ENCODE assay signal across 8 cellular contexts in the genomic region with DNA sequence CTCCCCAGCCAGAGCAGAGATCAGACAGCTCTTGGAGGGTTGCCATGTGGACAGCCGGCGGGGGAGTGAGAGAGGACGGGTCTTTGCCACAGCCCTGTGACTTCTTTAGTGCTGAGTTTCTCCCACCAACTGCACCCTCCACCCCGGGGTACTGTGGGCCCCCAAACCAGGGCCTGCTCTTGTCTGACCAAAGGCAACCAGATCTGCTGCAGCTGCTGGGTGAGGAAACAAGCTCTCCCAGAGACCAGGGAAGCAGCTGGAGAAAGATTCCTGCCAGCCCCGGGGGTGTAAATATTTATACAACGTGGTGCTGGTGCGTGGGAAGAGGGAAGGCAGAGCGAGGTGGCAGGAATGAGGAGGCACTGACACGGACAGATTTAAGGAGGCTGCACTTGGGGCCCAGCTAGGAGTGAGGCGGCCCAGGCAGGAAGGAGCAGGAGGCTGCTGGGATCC. TPM values are rescaled to one million over a fixed set of nuclear protein-coding genes. Genes with fewer than 3 reads are reported as not detected.
DNase-seq lines count a peak whose midpoint lies in the region; ATAC-seq, FAIRE-seq and TF ChIP-seq lines count a peak whose summit lies in the region.

No MANE protein-coding gene starts in this region.

- peak; percentile 43 for ATAC-seq in stimulated activated naive CD8-positive, alpha-beta T cell treated with anti-CD3 and anti-CD28 coated beads, Interleukin-15, amount 100 ng/mL, for 72 hours
- ATAC-seq in HG02763 (IDR thresholded peaks at IDR 0.05; ENCODE audit: unreplicated experiment) (no peak), HG02938 (IDR thresholded peaks at IDR 0.05; ENCODE audit: unreplicated experiment) (no peak)

- TF ChIP-seq CTCF in astrocyte (IDR thresholded peaks at IDR 0.05; ENCODE audit: insufficient read depth, low read depth, low read length): no peak
- TF ChIP-seq CTCF in kidney (IDR thresholded peaks at IDR 0.05; ENCODE audit: borderline replicate concordance, extremely low read depth, insufficient read depth): no peak

- no peak overlapping the region for H3K4me3 Mint-ChIP-seq in astrocyte (ENCODE audit: unreplicated experiment)
- peak overlapping the region in 1 of 2 donors; percentile 17 for H3K4me3 Mint-ChIP-seq in stimulated activated naive CD8-positive, alpha-beta T cell treated with anti-CD3 and anti-CD28 coated beads, Interleukin-15, amount 100 ng/mL, for 72 hours

- peaks cover 14% of the 10 kb centered on the region for H3K36me3 Mint-ChIP-seq in astrocyte (ENCODE audit: low read depth, unreplicated experiment)

- H3K27me3 Mint-ChIP-seq in astrocyte (ENCODE audit: low read depth, unreplicated experiment): no peaks in the 10 kb centered on the region
- no peaks in the 10 kb centered on the region for H3K27me3 Mint-ChIP-seq in stimulated activated naive CD8-positive, alpha-beta T cell treated with anti-CD3 and anti-CD28 coated beads, Interleukin-15, amount 100 ng/mL, for 72 hours

- intact Hi-C loops in kidney (cut with DNase I): no loop called here

- H3K27me3 ChIP-seq in astrocyte (ENCODE audit: insufficient read depth, low read length): no peaks in the 10 kb centered on the region

- no peaks in the 10 kb centered on the region for H3K79me2 ChIP-seq in astrocyte (ENCODE audit: insufficient read depth, low read length)

- H3K27ac ChIP-seq in astrocyte (ENCODE audit: low read depth, low read length): peak overlapping the region; percentile 28
- H3K27ac ChIP-seq in kidney (ENCODE audit: low read depth in 2 of 2, low read length in 2 of 2): peak overlapping the region in 1 of 2 donors; percentile 78

- peak overlapping the region; percentile 5 for H2AFZ ChIP-seq in astrocyte (ENCODE audit: low read depth, low read length)

- peak overlapping the region; percentile 72 for H3K27ac Mint-ChIP-seq in astrocyte (ENCODE audit: unreplicated experiment)
- H3K27ac Mint-ChIP-seq in stimulated activated naive CD8-positive, alpha-beta T cell treated with anti-CD3 and anti-CD28 coated beads, Interleukin-15, amount 100 ng/mL, for 72 hours: peak overlapping the region; percentile 67 to 78

- H3K4me2 ChIP-seq in astrocyte (ENCODE audit: low read length): peak overlapping the region; percentile 55

- peak overlapping the region; percentile 23 for H3K9ac ChIP-seq in astrocyte (ENCODE audit: low read length)
- H3K9ac ChIP-seq in kidney (ENCODE audit: low read length in 2 of 2): peak overlapping the region in 1 of 2 donors; percentile 14

- H3K9me3 ChIP-seq in astrocyte (ENCODE audit: insufficient read depth, low read depth, low read length) (no peaks in the 10 kb centered on the region), kidney (ENCODE audit: control insufficient read depth in 1 of 2, low read length in 2 of 2) (no peaks in the 10 kb centered on the region)

- no peaks in the 10 kb centered on the region for H4K20me1 ChIP-seq in astrocyte (ENCODE audit: insufficient read depth, low read length)

- H3K9me3 Mint-ChIP-seq in astrocyte (ENCODE audit: unreplicated experiment): peaks cover 5% of the 10 kb centered on the region
- peaks cover 5 to 6% of the 10 kb centered on the region in 2 donors for H3K9me3 Mint-ChIP-seq in stimulated activated naive CD8-positive, alpha-beta T cell treated with anti-CD3 and anti-CD28 coated beads, Interleukin-15, amount 100 ng/mL, for 72 hours

- H3K4me1 ChIP-seq in astrocyte (ENCODE audit: insufficient read depth, low read length): peaks cover 17% of the 10 kb centered on the region
- H3K4me1 ChIP-seq in kidney (ENCODE audit: control insufficient read depth in 1 of 2, insufficient read depth in 1 of 2, low read depth in 1 of 2, low read length in 2 of 2): peaks cover 13 to 16% of the 10 kb centered on the region in 2 donors

- peaks cover 13% of the 10 kb centered on the region for H3K4me1 Mint-ChIP-seq in astrocyte (ENCODE audit: low read depth, unreplicated experiment)
- peaks cover 54% of the 10 kb centered on the region for H3K4me1 Mint-ChIP-seq in stimulated activated naive CD8-positive, alpha-beta T cell treated with anti-CD3 and anti-CD28 coated beads, Interleukin-15, amount 100 ng/mL, for 72 hours

- no peaks in the 10 kb centered on the region for H3K36me3 ChIP-seq in astrocyte (ENCODE audit: insufficient read depth, low read length)
- H3K36me3 ChIP-seq in kidney (ENCODE audit: control insufficient read depth in 1 of 2, insufficient read depth in 2 of 2, low read length in 2 of 2): no peaks in the 10 kb centered on the region

- FAIRE-seq in astrocyte (lab: Jason Lieb, UNC) (no peak), kidney (lab: Jason Lieb, UNC) (no peak)

- H3K4me3 ChIP-seq in astrocyte (ENCODE audit: insufficient read depth, low read depth, low read length) (no peak overlapping the region), kidney (ENCODE audit: low read length in 2 of 2) (no peak overlapping the region)

- DNase-seq in AG20443 (ENCODE audit: low spot score) (peak; percentile 78), HT-29 (ENCODE audit: low spot score) (peak; percentile 46), astrocyte (ENCODE audit: low read depth) (peak; percentile 78), kidney (peak; percentile 87), mesenteric fat pad (ENCODE audit: low spot score) (no peak)
- peak in 1 of 2 donors; percentile 12 for DNase-seq in stimulated activated naive CD8-positive, alpha-beta T cell treated with anti-CD3 and anti-CD28 coated beads, Interleukin-15, amount 100 ng/mL, for 72 hours

RNA-seq across cellular contexts. Expression of gene ZFP36L1, which starts 14.3 kb away (rescaled TPM):
- 83.8 and 88.6 TPM in 2 replicates for total RNA-seq in HT-29 (2014; rRNA removed; shearing (Covaris generic))
- total RNA-seq in astrocyte (210 and 219 TPM in 2 replicates), kidney (289 TPM), mesenteric fat pad (477 TPM)
- 73.3 TPM for polyA plus RNA-seq in kidney (ENCODE audit: insufficient read depth, low read depth, low replicate concordance)
